ENCODE assay signal across 1 cellular context in genomic region chr1:24253569-24253968, GRCh38.
TF ChIP-seq lines count a peak whose summit lies in the region.

No MANE protein-coding gene starts in this region.

TF ChIP-seq in H1, 55 proteins besides CTCF, POLR2A, EP300 and RAD21:
- TF ChIP-seq SUZ12 (IDR thresholded peaks at IDR 0.05; ENCODE audit: low read length) (no peak), USF2 (IDR thresholded peaks at IDR 0.05; ENCODE audit: low read length) (no peak), BRCA1 (IDR thresholded peaks at IDR 0.05; ENCODE audit: low read depth, low read length) (no peak), NANOG (IDR thresholded peaks at IDR 0.05; ENCODE audit: insufficient read depth, low read depth, low read length, poor library complexity, severe bottlenecking) (no peak), ATF2 (IDR thresholded peaks at IDR 0.05; ENCODE audit: low read length) (no peak), SIRT6 (IDR thresholded peaks at IDR 0.05; ENCODE audit: low read length) (no peak), SIN3A (conservative IDR thresholded peaks at IDR 0.05 in 1 of 2, IDR thresholded peaks at IDR 0.05 in 1 of 2; ENCODE audit: low read depth in 1 of 2, low read length in 2 of 2) (no peak), TAF7 (optimal IDR thresholded peaks at IDR 0.05; ENCODE audit: borderline replicate concordance, low read depth, low read length) (no peak)
